19 cellular contexts compared by ENCODE assay signal in genomic region chr22:34814260-34814659, GRCh38.
DNase-seq lines count a peak whose midpoint lies in the region; ATAC-seq, FAIRE-seq and TF ChIP-seq lines count a peak whose summit lies in the region.
"Had no signal": no experiment of that assay in that cellular context is flagged by ENCODE, and none has a peak within 500 bp of the region (broad histone marks: within the 10 kb centered on the region; RNA-seq: fewer than 3 reads in every experiment).

No MANE protein-coding gene starts in this region.

- no peak for TF ChIP-seq POLR2A in uterus (IDR thresholded peaks at IDR 0.05)

- TF ChIP-seq CTCF in chondrocyte (IDR thresholded peaks at IDR 0.05) (no peak), pancreas (IDR thresholded peaks at IDR 0.05) (no peak), uterus (IDR thresholded peaks at IDR 0.05) (no peak), GM13976 (IDR thresholded peaks at IDR 0.05; ENCODE audit: borderline replicate concordance, control extremely low read depth, extremely low read depth, insufficient read depth, missing control alignments) (no peak)

- intact Hi-C loops in pancreas (cut with DNase I): no loop called here
- intact Hi-C loops in uterus (cut with DNase I; ENCODE audit: low total_unique reads): no loop called here

- H3K4me1 ChIP-seq in pancreas (peaks cover 0 to 4% (median 0%) of the 10 kb centered on the region in 3 donors), uterus (no peaks in the 10 kb centered on the region)
- H3K4me1 ChIP-seq: BE2C, spleen, suprapubic skin had no signal

- no peak overlapping the region for H3K4me3 ChIP-seq in pancreas
- no peak overlapping the region for H3K4me3 ChIP-seq in uterus
- H3K4me3 ChIP-seq: spleen, suprapubic skin had no signal

- in situ Hi-C loops in Caki2 (cut with HindIII; ENCODE audit: low pct_unique_long_range_greater_than_20kb, low sequenced_read_pairs): no loop called here
- in situ Hi-C loops in GM13976 (cut with MboI; ENCODE audit: low sequenced_read_pairs, unreplicated experiment): no loop called here

- peaks cover 19% of the 10 kb centered on the region for H3K9me3 Mint-ChIP-seq in chondrocyte (ENCODE audit: low read depth)

- H3K27me3 Mint-ChIP-seq in chondrocyte (ENCODE audit: low read depth): no peaks in the 10 kb centered on the region
- H3K27me3 Mint-ChIP-seq: activated CD8-positive, alpha-beta memory T cell treated with anti-CD3 and anti-CD28 coated beads, Interleukin-2, amount 10 ng/mL, durations not matched to agents 7 days and 5 days had no signal

- no peak overlapping the region for H3K4me3 Mint-ChIP-seq in chondrocyte (ENCODE audit: unreplicated experiment)
- H3K4me3 Mint-ChIP-seq: activated CD8-positive, alpha-beta memory T cell treated with anti-CD3 and anti-CD28 coated beads, Interleukin-2, amount 10 ng/mL, durations not matched to agents 7 days and 5 days; naive thymus-derived CD8-positive, alpha-beta T cell had no signal

- H3K9me3 ChIP-seq in pancreas (no peaks in the 10 kb centered on the region), uterus (no peaks in the 10 kb centered on the region)
- H3K9me3 ChIP-seq: suprapubic skin had no signal

- H3K36me3 ChIP-seq in pancreas (no peaks in the 10 kb centered on the region), uterus (no peaks in the 10 kb centered on the region)
- H3K36me3 ChIP-seq: BE2C, spleen, suprapubic skin had no signal

- ATAC-seq in pancreas: peak; percentile 41 to 81 (median 72)
- ATAC-seq: activated CD8-positive, alpha-beta memory T cell treated with anti-CD3 and anti-CD28 coated beads, Interleukin-2, amount 10 ng/mL, durations not matched to agents 7 days and 5 days; naive thymus-derived CD8-positive, alpha-beta T cell had no signal

- FAIRE-seq in pancreas (lab: Jason Lieb, UNC): no peak
- FAIRE-seq: HTR-8/SVneo had no signal

- peak; percentile 73 for DNase-seq in Caki2 (ENCODE audit: low read depth)
- peak; percentile 51 for DNase-seq in NCI-H82 (lab: John Stamatoyannopoulos, UW)
- DNase-seq in chondrocyte (ENCODE audit: low spot score): no peak
- no peak for DNase-seq in pancreas
- no peak for DNase-seq in uterus
- DNase-seq in GM13976 (ENCODE audit: low spot score): no peak
- no peak for DNase-seq in occipital lobe (lab: John Stamatoyannopoulos, UW)
- DNase-seq in DMS153 (lab: John Stamatoyannopoulos, UW): no peak
- DNase-seq: activated CD4-positive, CD25-positive, alpha-beta regulatory T cell treated with anti-CD3 and anti-CD28 coated beads, Interleukin-2, amount 50 U/mL, for 72 hours; activated CD8-positive, alpha-beta memory T cell treated with anti-CD3 and anti-CD28 coated beads, Interleukin-2, amount 10 ng/mL, durations not matched to agents 7 days and 5 days; activated effector memory CD4-positive, alpha-beta T cell treated with Interleukin-2 at 50 U/mL for 16 hours; BE2C; central memory CD4-positive, alpha-beta T cell; naive thymus-derived CD8-positive, alpha-beta T cell; NCI-H2029; posterior cingulate gyrus; spleen had no signal

- H3K27me3 ChIP-seq in pancreas (no peaks in the 10 kb centered on the region), uterus (no peaks in the 10 kb centered on the region)
- H3K27me3 ChIP-seq: BE2C, suprapubic skin had no signal

- H3K36me3 Mint-ChIP-seq in chondrocyte (ENCODE audit: low read depth): no peaks in the 10 kb centered on the region
- H3K36me3 Mint-ChIP-seq: activated CD8-positive, alpha-beta memory T cell treated with anti-CD3 and anti-CD28 coated beads, Interleukin-2, amount 10 ng/mL, durations not matched to agents 7 days and 5 days had no signal

- H3K27ac ChIP-seq in pancreas (peak overlapping the region in 2 of 4 donors; percentile 20 to 42), uterus (no peak overlapping the region)
- H3K27ac ChIP-seq: spleen, suprapubic skin had no signal

- peaks cover 38% of the 10 kb centered on the region for H3K4me1 Mint-ChIP-seq in chondrocyte (ENCODE audit: low read depth)
- H3K4me1 Mint-ChIP-seq: activated CD8-positive, alpha-beta memory T cell treated with anti-CD3 and anti-CD28 coated beads, Interleukin-2, amount 10 ng/mL, durations not matched to agents 7 days and 5 days; naive thymus-derived CD8-positive, alpha-beta T cell had no signal

- peak overlapping the region; percentile 63 for H3K27ac Mint-ChIP-seq in chondrocyte (ENCODE audit: unreplicated experiment)
- H3K27ac Mint-ChIP-seq: activated CD8-positive, alpha-beta memory T cell treated with anti-CD3 and anti-CD28 coated beads, Interleukin-2, amount 10 ng/mL, durations not matched to agents 7 days and 5 days; naive thymus-derived CD8-positive, alpha-beta T cell had no signal

Comparison
In these comparisons a context has a peak if more than half of its experiments do, and no peak if none do; other contexts are left out.
1. DNase-seq: peak in Caki2 (single experiment) and NCI-H82 (single experiment); none in chondrocyte (single experiment), pancreas (0 of 6), uterus (0 of 2), GM13976 (single experiment), occipital lobe (single experiment) and DMS153 (single experiment).